8 cellular contexts compared by ENCODE assay signal in the genomic region with DNA sequence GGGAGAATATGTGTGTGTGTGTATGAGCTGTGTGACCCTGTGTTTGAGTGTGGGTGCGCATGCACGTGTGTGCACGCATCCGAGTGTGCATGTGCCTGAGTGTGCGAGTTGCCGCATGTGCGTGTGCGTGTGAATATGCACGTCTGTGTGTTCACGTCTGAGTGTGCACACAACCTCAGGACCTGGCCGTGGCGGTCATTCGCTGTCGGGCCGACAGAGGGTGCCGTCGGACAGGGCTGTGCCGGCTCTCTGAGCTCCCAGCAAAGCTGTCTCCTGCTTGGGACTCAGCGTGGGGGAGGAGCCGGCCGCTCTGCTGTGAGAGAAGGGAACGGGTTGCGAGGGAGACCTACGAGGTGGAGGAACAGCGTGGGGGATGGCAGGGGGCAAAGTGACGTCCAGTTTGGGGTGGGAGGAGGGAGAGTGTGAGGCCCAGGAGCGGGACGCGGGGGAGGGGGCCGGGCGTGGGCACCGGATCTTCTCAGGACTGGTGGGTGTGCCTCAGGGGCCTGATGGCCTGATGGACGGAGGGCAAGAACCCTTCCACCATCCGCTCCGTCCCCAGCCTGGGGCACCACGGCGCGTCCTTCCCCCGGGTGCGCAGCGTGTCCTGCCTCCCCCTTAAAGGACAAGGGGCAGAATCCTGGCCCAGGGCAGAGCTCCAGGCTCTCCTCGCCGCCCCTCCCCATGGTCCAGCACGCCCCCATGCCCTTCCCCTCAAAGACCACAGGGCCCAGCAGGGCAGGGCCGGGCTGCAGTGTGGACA. TPM values are rescaled to one million over a fixed set of nuclear protein-coding genes. Genes with fewer than 3 reads are reported as not detected.
DNase-seq lines count a peak whose midpoint lies in the region; ATAC-seq and FAIRE-seq lines count a peak whose summit lies in the region.

No MANE protein-coding gene starts in this region.

- H3K9me3 ChIP-seq in BLaER1: no peaks in the 10 kb centered on the region

- peak overlapping the region; percentile 97 for H3K4me2 ChIP-seq in BLaER1

- H3K9me3 Mint-ChIP-seq in natural killer cell treated with Interleukin-12 subunit alpha and Interleukin-12 subunit beta and Interleukin-15 and Interleukin-18, amount 100 ng/mL, for 72 hours: no peaks in the 10 kb centered on the region
- no peaks in the 10 kb centered on the region for H3K9me3 Mint-ChIP-seq in stimulated activated naive B cell treated with anti-CD40 and anti-IgM and Interleukin-4, amounts not matched to agents 10 μg/mL and 1 μg/mL and 100 μg/mL, for 72 hours

- H4K20me1 ChIP-seq in BLaER1: 0 out of 2 replicates have a peak, but pooled peaks cover 14% of the 10 kb centered on the region

- no peak overlapping the region for H3K9ac ChIP-seq in BLaER1

- H3K27ac ChIP-seq in BLaER1: no peak overlapping the region

- peak; percentile 2 for FAIRE-seq in RCC 7860 (lab: Jason Lieb, UNC)

- H3K27me3 ChIP-seq in BLaER1: peaks cover 20% of the 10 kb centered on the region

- H3K36me3 Mint-ChIP-seq in natural killer cell treated with Interleukin-12 subunit alpha and Interleukin-12 subunit beta and Interleukin-15 and Interleukin-18, amount 100 ng/mL, for 72 hours: no peaks in the 10 kb centered on the region
- H3K36me3 Mint-ChIP-seq in stimulated activated naive B cell treated with anti-CD40 and anti-IgM and Interleukin-4, amounts not matched to agents 10 μg/mL and 1 μg/mL and 100 μg/mL, for 72 hours: peaks cover 3% of the 10 kb centered on the region in 2 donors

- ATAC-seq in GM19351 (IDR thresholded peaks at IDR 0.05; ENCODE audit: unreplicated experiment): peak; percentile 79
- peak; percentile 91 to 93 for ATAC-seq in natural killer cell treated with Interleukin-12 subunit alpha and Interleukin-12 subunit beta and Interleukin-15 and Interleukin-18, amount 100 ng/mL, for 72 hours
- peak; percentile 84 to 91 for ATAC-seq in stimulated activated naive B cell treated with anti-CD40 and anti-IgM and Interleukin-4, amounts not matched to agents 10 μg/mL and 1 μg/mL and 100 μg/mL, for 72 hours (replicated peaks)

- peak overlapping the region; percentile 32; the same call in 1 of the 2 replicates for H3K4me3 ChIP-seq in BLaER1

- H3K36me3 ChIP-seq in BLaER1: peaks cover 9% of the 10 kb centered on the region

- H3K4me1 Mint-ChIP-seq in natural killer cell treated with Interleukin-12 subunit alpha and Interleukin-12 subunit beta and Interleukin-15 and Interleukin-18, amount 100 ng/mL, for 72 hours (ENCODE audit: low read depth in 2 of 2): peaks cover 11 to 15% of the 10 kb centered on the region in 2 donors
- H3K4me1 Mint-ChIP-seq in stimulated activated naive B cell treated with anti-CD40 and anti-IgM and Interleukin-4, amounts not matched to agents 10 μg/mL and 1 μg/mL and 100 μg/mL, for 72 hours: peaks cover 18 to 39% of the 10 kb centered on the region in 2 donors

- H3K27me3 Mint-ChIP-seq in natural killer cell treated with Interleukin-12 subunit alpha and Interleukin-12 subunit beta and Interleukin-15 and Interleukin-18, amount 100 ng/mL, for 72 hours: peaks cover 18 to 34% of the 10 kb centered on the region in 2 donors
- H3K27me3 Mint-ChIP-seq in stimulated activated naive B cell treated with anti-CD40 and anti-IgM and Interleukin-4, amounts not matched to agents 10 μg/mL and 1 μg/mL and 100 μg/mL, for 72 hours: peaks cover 29 to 52% of the 10 kb centered on the region in 2 donors

- DNase-seq in KBM-7 (peak; percentile 84), RCC 7860 (ENCODE audit: low spot score) (peak; percentile 69), activated T-helper 1 cell treated with Interleukin-2 at 50 U/mL for 16 hours (ENCODE audit: low read depth) (peak; percentile 65), fibroblast of peridontal ligament (ENCODE audit: extremely low read depth) (peak; percentile 65)
- peak; percentile 81 for DNase-seq in natural killer cell treated with Interleukin-12 subunit alpha and Interleukin-12 subunit beta and Interleukin-15 and Interleukin-18, amount 100 ng/mL, for 72 hours (ENCODE audit: low spot score)
- DNase-seq in stimulated activated naive B cell treated with anti-CD40 and anti-IgM and Interleukin-4, amounts not matched to agents 10 μg/mL and 1 μg/mL and 100 μg/mL, for 72 hours: peak; percentile 82

- H3K4me1 ChIP-seq in BLaER1: peaks cover 68% of the 10 kb centered on the region

- peak overlapping the region in 1 of 2 donors; percentile 0 for H3K27ac Mint-ChIP-seq in natural killer cell treated with Interleukin-12 subunit alpha and Interleukin-12 subunit beta and Interleukin-15 and Interleukin-18, amount 100 ng/mL, for 72 hours
- H3K27ac Mint-ChIP-seq in stimulated activated naive B cell treated with anti-CD40 and anti-IgM and Interleukin-4, amounts not matched to agents 10 μg/mL and 1 μg/mL and 100 μg/mL, for 72 hours: peak overlapping the region; percentile 68

- in situ Hi-C loops in KBM-7 (cut with MboI; ENCODE audit: low pct_unique_long_range_greater_than_20kb, low sequenced_read_pairs): no loop called here

- H3K4me3 Mint-ChIP-seq in natural killer cell treated with Interleukin-12 subunit alpha and Interleukin-12 subunit beta and Interleukin-15 and Interleukin-18, amount 100 ng/mL, for 72 hours: peak overlapping the region; percentile 32
- peak overlapping the region; percentile 70 to 78 for H3K4me3 Mint-ChIP-seq in stimulated activated naive B cell treated with anti-CD40 and anti-IgM and Interleukin-4, amounts not matched to agents 10 μg/mL and 1 μg/mL and 100 μg/mL, for 72 hours

RNA-seq across cellular contexts. Expression of a gene that starts 19.9 kb away (rescaled TPM):
- total RNA-seq in natural killer cell treated with Interleukin-12 subunit alpha and Interleukin-12 subunit beta and Interleukin-15 and Interleukin-18, amount 100 ng/mL, for 72 hours: 100 to 1,000 TPM in 1 of 2 donors, 10 to 100 TPM in 1; 34.9 to 100 TPM

RNA-seq across cellular contexts. Expression of a gene that starts 34.3 kb away (rescaled TPM):
- not detected for total RNA-seq in natural killer cell treated with Interleukin-12 subunit alpha and Interleukin-12 subunit beta and Interleukin-15 and Interleukin-18, amount 100 ng/mL, for 72 hours

RNA-seq across cellular contexts. Expression of a gene that starts 34.5 kb away (rescaled TPM):
- total RNA-seq in natural killer cell treated with Interleukin-12 subunit alpha and Interleukin-12 subunit beta and Interleukin-15 and Interleukin-18, amount 100 ng/mL, for 72 hours: 10 to 100 TPM; 34.9 to 35.5 TPM

RNA-seq across cellular contexts. Expression of a gene that starts 46.1 kb away (rescaled TPM):
- total RNA-seq in natural killer cell treated with Interleukin-12 subunit alpha and Interleukin-12 subunit beta and Interleukin-15 and Interleukin-18, amount 100 ng/mL, for 72 hours: 10 to 100 TPM; 57.6 to 81.1 TPM
